8 cellular contexts compared by ENCODE assay signal in genomic region chr19:34733266-34733825, GRCh38. TPM values are rescaled to one million over a fixed set of nuclear protein-coding genes. Genes with fewer than 3 reads are reported as not detected.
A peak's percentile ranks its signal among the peaks of the same experiment; 100 is the strongest.
DNase-seq lines count a peak whose midpoint lies in the region; ATAC-seq and TF ChIP-seq lines count a peak whose summit lies in the region.

No MANE protein-coding gene starts in this region.

- peak; percentile 18 for ATAC-seq in CD8-positive, alpha-beta T cell
- peak; percentile 12 for ATAC-seq in GM18873 (IDR thresholded peaks at IDR 0.05; ENCODE audit: low FRiP score, unreplicated experiment)
- ATAC-seq in HG03175 (IDR thresholded peaks at IDR 0.05; ENCODE audit: unreplicated experiment) = peak; percentile 27

- H3K4me1 Mint-ChIP-seq in CD8-positive, alpha-beta T cell (ENCODE audit: low read depth) = peaks cover 34% of the 10 kb centered on the region
- H3K4me1 Mint-ChIP-seq in endodermal cell (peaks cover 10% of the 10 kb centered on the region), nephron progenitor cell (peaks cover 19% of the 10 kb centered on the region)

- 1 to 4% methylated on average over 14 to 16 of the region's 16 CpGs for WGBS in endodermal cell (ENCODE audit: insufficient coverage in 1 of 2, insufficient read length in 1 of 2), 2 experiments

- H3K27me3 ChIP-seq in CD8-positive, alpha-beta T cell (ENCODE audit: insufficient read depth, low read length) = no peaks in the 10 kb centered on the region
- H3K27me3 ChIP-seq in SJCRH30 (no peaks in the 10 kb centered on the region), endodermal cell (ENCODE audit: control insufficient read depth, insufficient read depth, low read length, poor library complexity, severe bottlenecking) (no peaks in the 10 kb centered on the region)

- peaks cover 8% of the 10 kb centered on the region for H3K9me3 Mint-ChIP-seq in CD8-positive, alpha-beta T cell
- H3K9me3 Mint-ChIP-seq in endodermal cell (peaks cover 8% of the 10 kb centered on the region), nephron progenitor cell (peaks cover 32% of the 10 kb centered on the region)

- no peaks in the 10 kb centered on the region for H3K27me3 Mint-ChIP-seq in CD8-positive, alpha-beta T cell (ENCODE audit: low read depth)
- peaks cover 2% of the 10 kb centered on the region for H3K27me3 Mint-ChIP-seq in endodermal cell (ENCODE audit: insufficient read depth)
- H3K27me3 Mint-ChIP-seq in nephron progenitor cell (ENCODE audit: low read depth, poor library complexity) = peaks cover 7% of the 10 kb centered on the region

- intact Hi-C loops in CD8-positive, alpha-beta T cell (cut with DNase I, micrococcal nuclease) = loop anchor here (1.0 to 5.0 kb wide), 3 partner anchors 40 to 306 kb away; partner anchors contain the start of genes SCGB2B2 (in 2 of the 2), ZNF302 (in 2 of the 2), ZNF599 (in 2 of the 2) and UBA2 (in 1 of the 2)

- peak overlapping the region; percentile 88 for H3K4me3 ChIP-seq in CD8-positive, alpha-beta T cell (ENCODE audit: low read depth, low read length)
- peak overlapping the region; percentile 99 for H3K4me3 ChIP-seq in SJCRH30
- peak overlapping the region; percentile 100 for H3K4me3 ChIP-seq in endodermal cell (ENCODE audit: low read length)

- H3K36me3 Mint-ChIP-seq in CD8-positive, alpha-beta T cell = peaks cover 35% of the 10 kb centered on the region
- H3K36me3 Mint-ChIP-seq in endodermal cell (ENCODE audit: low read depth) (peaks cover 11% of the 10 kb centered on the region), nephron progenitor cell (ENCODE audit: low read depth) (peaks cover 32% of the 10 kb centered on the region)

- H3K9ac ChIP-seq in endodermal cell (ENCODE audit: extremely low read depth, low read length, poor library complexity, severe bottlenecking) = peak overlapping the region; percentile 82

- peak overlapping the region; percentile 96 for H3K27ac ChIP-seq in CD8-positive, alpha-beta T cell (ENCODE audit: low read depth, low read length)
- H3K27ac ChIP-seq in SJCRH30 (peak overlapping the region; percentile 98), endodermal cell (ENCODE audit: low read depth, low read length) (peak overlapping the region; percentile 53)

- peak overlapping the region; percentile 95 for H3K4me3 Mint-ChIP-seq in CD8-positive, alpha-beta T cell
- H3K4me3 Mint-ChIP-seq in endodermal cell (peak overlapping the region; percentile 81), nephron progenitor cell (peak overlapping the region; percentile 93)

- DNase-seq in CD8-positive, alpha-beta T cell = no peak
- DNase-seq in SJCRH30 = peak in 1 of 2 experiments; percentile 60
- DNase-seq in endodermal cell = no peak
- DNase-seq in nephron progenitor cell = peak; percentile 42
- DNase-seq in NK-92 (lab: John Stamatoyannopoulos, UW; ENCODE audit: unreplicated experiment) = no peak
- no peak for DNase-seq in dedifferentiated amniotic fluid mesenchymal stem cell (ENCODE audit: extremely low spot score)

- TF ChIP-seq CTCF in CD8-positive, alpha-beta T cell (IDR thresholded peaks at IDR 0.05) = no peak
- TF ChIP-seq CTCF in endodermal cell (conservative IDR thresholded peaks at IDR 0.05) (no peak), nephron progenitor cell (IDR thresholded peaks at IDR 0.05) (no peak)

- peaks cover 5% of the 10 kb centered on the region for H3K36me3 ChIP-seq in CD8-positive, alpha-beta T cell (ENCODE audit: insufficient read depth, low read length)
- H3K36me3 ChIP-seq in SJCRH30 (no peaks in the 10 kb centered on the region), endodermal cell (ENCODE audit: control insufficient read depth, insufficient read depth, low read length) (peaks cover 21% of the 10 kb centered on the region)

- POLR2A ChIA-PET in CD8-positive, alpha-beta T cell (lab: Charles Lee) = interaction anchor here (2.9 kb wide), 1 partner anchor 56 kb away, joined by 12 read pairs; the partner anchor contains the start of genes SCGB2B2 and ZNF302

- H3K9me3 ChIP-seq in CD8-positive, alpha-beta T cell (ENCODE audit: low read length) = peaks cover 4% of the 10 kb centered on the region
- H3K9me3 ChIP-seq in SJCRH30 (replicated peaks) = 0 out of 2 replicates have a peak, but pooled peaks cover 4% of the 10 kb centered on the region
- H3K9me3 ChIP-seq in endodermal cell (ENCODE audit: control insufficient read depth, low read length) = peaks cover 41% of the 10 kb centered on the region

- peak overlapping the region; percentile 98 for H3K27ac Mint-ChIP-seq in CD8-positive, alpha-beta T cell
- H3K27ac Mint-ChIP-seq in endodermal cell = peak overlapping the region; percentile 99
- H3K27ac Mint-ChIP-seq in nephron progenitor cell = peak overlapping the region; percentile 98

- CTCF ChIA-PET in CD8-positive, alpha-beta T cell (lab: Charles Lee) = interaction anchor here (0.7 kb wide), 1 partner anchor 181 kb away, joined by 3 read pairs; no protein-coding TSS in a partner anchor

- H3K4me1 ChIP-seq in CD8-positive, alpha-beta T cell (ENCODE audit: insufficient read depth, low read length) = peaks cover 26% of the 10 kb centered on the region
- no peaks in the 10 kb centered on the region for H3K4me1 ChIP-seq in SJCRH30
- no peaks in the 10 kb centered on the region for H3K4me1 ChIP-seq in endodermal cell (ENCODE audit: control insufficient read depth, insufficient read depth, low read length)

RNA-seq across cellular contexts. Expression of gene ZNF181, which starts 0.7 kb away (rescaled TPM):
- total RNA-seq in CD8-positive, alpha-beta T cell = 1 to 10 TPM; 1.5 to 1.7 TPM
- total RNA-seq in SJCRH30 (2014; rRNA removed; shearing (Covaris generic)) = 18.6 and 18.8 TPM in 2 replicates
- 1 to 10 TPM; 8.1 to 8.7 TPM for total RNA-seq in endodermal cell
- 17.9 TPM for polyA plus RNA-seq in endodermal cell (2013, experiment 1 of 2)
- polyA plus RNA-seq in endodermal cell (2013, experiment 2 of 2) = 16.3 TPM

RNA-seq across cellular contexts. Expression of gene ZNF599, which starts 39.7 kb away (rescaled TPM):
- 1 to 10 TPM; 3.9 to 4.5 TPM for total RNA-seq in CD8-positive, alpha-beta T cell
- 8.5 and 9.0 TPM in 2 replicates for total RNA-seq in SJCRH30 (2014; rRNA removed; shearing (Covaris generic))
- 1 to 10 TPM; 5.7 to 5.8 TPM for total RNA-seq in endodermal cell
- 7.9 TPM for polyA plus RNA-seq in endodermal cell (2013, experiment 1 of 2)
- polyA plus RNA-seq in endodermal cell (2013, experiment 2 of 2) = 7.2 TPM

RNA-seq across cellular contexts. Expression of gene ZNF302, which starts 55.9 kb away (rescaled TPM):
- total RNA-seq in CD8-positive, alpha-beta T cell = 10 to 100 TPM in 1 of 2 experiments, 1 to 10 TPM in 1; 8.0 to 10.5 TPM
- total RNA-seq in SJCRH30 (2014; rRNA removed; shearing (Covaris generic)) = 38.4 and 47.7 TPM in 2 replicates
- 10 to 100 TPM; 24.1 to 27.4 TPM for total RNA-seq in endodermal cell
- 32.4 TPM for polyA plus RNA-seq in endodermal cell (2013, experiment 1 of 2)
- polyA plus RNA-seq in endodermal cell (2013, experiment 2 of 2) = 26.9 TPM

RNA-seq across cellular contexts. Expression of gene SCGB2B2, which starts 56.4 kb away (rescaled TPM):
- total RNA-seq in CD8-positive, alpha-beta T cell = 1 to 10 TPM in 1 of 2 experiments, under 1 TPM in 1; 0.44 to 1.2 TPM
- total RNA-seq in SJCRH30 (2014; rRNA removed; shearing (Covaris generic)) = not detected in 2 replicates
- total RNA-seq in endodermal cell = under 1 TPM in 1 of 2 donors, not detected in 1; 0.75 TPM
- not detected for polyA plus RNA-seq in endodermal cell (2013, experiment 1 of 2)
- 0.33 TPM for polyA plus RNA-seq in endodermal cell (2013, experiment 2 of 2)
